18 cellular contexts compared by ENCODE assay signal in the genomic region with DNA sequence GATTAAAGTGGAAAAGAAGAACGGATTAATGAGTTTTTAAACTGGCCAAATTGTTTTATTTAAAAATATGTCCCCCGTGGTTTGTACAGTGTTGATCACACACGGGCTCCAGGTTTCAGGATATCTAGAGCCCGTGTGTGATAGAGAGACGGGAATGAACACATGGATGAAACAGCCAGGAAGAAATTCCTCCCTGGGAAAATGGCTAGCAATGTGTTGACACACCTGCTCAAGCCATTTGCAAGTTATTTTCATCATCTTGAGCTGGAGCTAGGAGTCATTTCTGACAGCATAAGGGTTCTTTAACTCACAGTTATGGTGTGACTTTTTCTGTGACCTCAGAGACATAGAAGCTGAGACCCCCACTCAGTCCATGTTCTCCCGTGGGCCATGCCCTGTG.
A peak's percentile ranks its signal among the peaks of the same experiment; 100 is the strongest.
DNase-seq lines count a peak whose midpoint lies in the region; ATAC-seq and TF ChIP-seq lines count a peak whose summit lies in the region.
"Had no signal": no experiment of that assay in that cellular context is flagged by ENCODE, and none has a peak within 500 bp of the region (broad histone marks: within the 10 kb centered on the region; RNA-seq: fewer than 3 reads in every experiment).

No MANE protein-coding gene starts in this region.

- intact Hi-C loops in ascending aorta (cut with DNase I) (no loop called here), stomach (cut with DNase I; ENCODE audit: low total_unique reads) (no loop called here)

- no peak for TF ChIP-seq EP300 in stomach (IDR thresholded peaks at IDR 0.05)

- peaks cover 13 to 26% of the 10 kb centered on the region in 2 experiments for H3K4me1 Mint-ChIP-seq in H9

- H2BK15ac ChIP-seq in H9 (ENCODE audit: low read depth, low read length): no peak overlapping the region

- DNase-seq in H9 (no peak), ascending aorta (ENCODE audit: low spot score in 2 of 2) (no peak), stomach (no peak), HuH-7 (ENCODE audit: low spot score) (no peak), SIG-M5 treated with dmso at 0.1 percent for 504 hours (lab: John Stamatoyannopoulos, UW; ENCODE audit: unreplicated experiment) (no peak)
- DNase-seq: activated naive CD8-positive, alpha-beta T cell treated with anti-CD3 and anti-CD28 coated beads for 36 hours; brain microvascular endothelial cell; erythroblast; H7; IMR-90; NCI-H2029; NCI-H446; T-helper 1 cell; WERI-Rb-1 had no signal

- no peak overlapping the region for H4K8ac ChIP-seq in H9 (replicated peaks; ENCODE audit: insufficient read length, low read depth, low read length)

- H3K56ac ChIP-seq in H9 (ENCODE audit: insufficient read length, low read depth, low read length): no peak overlapping the region

- H3K4me3 Mint-ChIP-seq in H9: no peak overlapping the region
- H3K4me3 Mint-ChIP-seq: activated naive CD8-positive, alpha-beta T cell treated with anti-CD3 and anti-CD28 coated beads for 36 hours; neural progenitor cell; stimulated activated naive CD8-positive, alpha-beta T cell treated with anti-CD3 and anti-CD28 coated beads, Interleukin-15, Interleukin-2, amounts not matched to agents 100 ng/mL and 50 ng/mL, for 24 hours had no signal

- no peak overlapping the region for H3K4ac ChIP-seq in H9 (ENCODE audit: low read depth, low read length)

- no peak overlapping the region for H3K18ac ChIP-seq in H9 (ENCODE audit: insufficient read length, low read depth, low read length)

- no peak overlapping the region for H2BK5ac ChIP-seq in H9 (ENCODE audit: insufficient read length, low read length)

- no peak for ATAC-seq in HG02571 (IDR thresholded peaks at IDR 0.05; ENCODE audit: unreplicated experiment)

- H3K4me3 ChIP-seq in ascending aorta (no peak overlapping the region), muscle layer of duodenum (ENCODE audit: low read depth in 1 of 2, low read length in 2 of 2) (no peak overlapping the region), stomach (no peak overlapping the region)
- H3K4me3 ChIP-seq: neural progenitor cell had no signal

- H3T11ph ChIP-seq in H9 (ENCODE audit: low read length): no peak overlapping the region

- no peaks in the 10 kb centered on the region for H3K27me3 Mint-ChIP-seq in H9 (ENCODE audit: low read depth)
- H3K27me3 Mint-ChIP-seq: activated naive CD8-positive, alpha-beta T cell treated with anti-CD3 and anti-CD28 coated beads for 36 hours; stimulated activated naive CD8-positive, alpha-beta T cell treated with anti-CD3 and anti-CD28 coated beads, Interleukin-15, Interleukin-2, amounts not matched to agents 100 ng/mL and 50 ng/mL, for 24 hours had no signal

- no peak for TF ChIP-seq POLR2A in stomach (IDR thresholded peaks at IDR 0.05)

- no peak overlapping the region for H2BK120ac ChIP-seq in H9 (ENCODE audit: low read depth, low read length, poor library complexity, severe bottlenecking)

- H2AFZ ChIP-seq in H9 (ENCODE audit: low read length): no peak overlapping the region
- H2AFZ ChIP-seq: neural progenitor cell had no signal

- no peak overlapping the region for H2BK20ac ChIP-seq in H9 (ENCODE audit: low read depth, low read length, poor library complexity, severe bottlenecking)

- H3K4me1 ChIP-seq in H9 (ENCODE audit: insufficient read depth, low read length): peaks cover 6% of the 10 kb centered on the region; the same call in 1 of the 2 replicates
- peaks cover 29 to 40% of the 10 kb centered on the region in 2 donors for H3K4me1 ChIP-seq in ascending aorta
- peaks cover 17 to 40% of the 10 kb centered on the region in 2 donors for H3K4me1 ChIP-seq in muscle layer of duodenum (ENCODE audit: control insufficient read depth in 1 of 2, insufficient read depth in 2 of 2, low read length in 2 of 2)
- peaks cover 39 to 63% (median 51%) of the 10 kb centered on the region in 4 donors for H3K4me1 ChIP-seq in stomach
- H3K4me1 ChIP-seq: neural progenitor cell had no signal

- H4K5ac ChIP-seq in H9 (ENCODE audit: insufficient read length, low read depth, low read length): no peak overlapping the region

- H3K36me3 Mint-ChIP-seq in H9 (ENCODE audit: insufficient read depth in 1 of 3, low read depth in 3 of 3): peaks cover 3 to 18% (median 5%) of the 10 kb centered on the region in 3 experiments; a peak in 6 of 7 replicates

- TF ChIP-seq CTCF in H9 (conservative IDR thresholded peaks at IDR 0.05) (no peak), ascending aorta (IDR thresholded peaks at IDR 0.05) (no peak), stomach (IDR thresholded peaks at IDR 0.05) (no peak)

- no peaks in the 10 kb centered on the region for H3K23me2 ChIP-seq in H9 (ENCODE audit: insufficient read length, low read depth, low read length, poor library complexity, severe bottlenecking)

- H3K9me3 ChIP-seq in H9 (ENCODE audit: control insufficient read depth, low read depth, low read length) (no peaks in the 10 kb centered on the region), ascending aorta (no peaks in the 10 kb centered on the region), muscle layer of duodenum (ENCODE audit: control insufficient read depth in 1 of 2, low read length in 2 of 2) (no peaks in the 10 kb centered on the region), stomach (no peaks in the 10 kb centered on the region)

- H3K27me3 ChIP-seq in H9 (ENCODE audit: insufficient read depth, low read length): no peaks in the 10 kb centered on the region
- no peaks in the 10 kb centered on the region for H3K27me3 ChIP-seq in ascending aorta
- H3K27me3 ChIP-seq in muscle layer of duodenum (ENCODE audit: low read depth, low read length): no peaks in the 10 kb centered on the region
- H3K27me3 ChIP-seq in stomach: no peaks in the 10 kb centered on the region
- H3K27me3 ChIP-seq: brain microvascular endothelial cell, neural progenitor cell had no signal

- no peak overlapping the region for H4K91ac ChIP-seq in H9 (ENCODE audit: insufficient read length, low read depth, low read length)

- no peaks in the 10 kb centered on the region for H4K20me1 ChIP-seq in H9 (ENCODE audit: control insufficient read depth, insufficient read depth, insufficient read length)

- H3K9ac ChIP-seq in H9 (ENCODE audit: extremely low read depth, insufficient read length, low read length): no peak overlapping the region
- H3K9ac ChIP-seq: neural progenitor cell had no signal

- no CpG with 5 or more reads among the region's 6 CpGs for WGBS in H9 (ENCODE audit: extremely low coverage, insufficient read length, low lambda C conversion rate)
- WGBS in stomach, 5 donors: 65 to 77% (median 69%) methylated on average over 6 of the region's 6 CpGs

- H3K27ac Mint-ChIP-seq in H9: peak overlapping the region in 2 of 3 experiments; percentile 20 to 63; a peak in 1 of 7 replicates
- H3K27ac Mint-ChIP-seq: activated naive CD8-positive, alpha-beta T cell treated with anti-CD3 and anti-CD28 coated beads for 36 hours; neural progenitor cell; stimulated activated naive CD8-positive, alpha-beta T cell treated with anti-CD3 and anti-CD28 coated beads, Interleukin-15, Interleukin-2, amounts not matched to agents 100 ng/mL and 50 ng/mL, for 24 hours had no signal

- no peak overlapping the region for H3K4me2 ChIP-seq in H9 (ENCODE audit: insufficient read depth, insufficient read length, low read length)
- H3K4me2 ChIP-seq: neural progenitor cell had no signal

- H3K36me3 ChIP-seq in ascending aorta: peaks cover 27 to 43% of the 10 kb centered on the region in 2 donors
- H3K36me3 ChIP-seq in muscle layer of duodenum (ENCODE audit: control insufficient read depth in 1 of 2, insufficient read depth in 2 of 2, low read length in 2 of 2): peaks cover 6 to 12% of the 10 kb centered on the region in 2 donors
- H3K36me3 ChIP-seq in stomach: peaks cover 25 to 45% (median 38%) of the 10 kb centered on the region in 4 donors
- H3K36me3 ChIP-seq: neural progenitor cell, WERI-Rb-1 had no signal

- H3K79me1 ChIP-seq in H9 (ENCODE audit: insufficient read depth, low read depth, low read length, poor library complexity, severe bottlenecking): peaks cover 3% of the 10 kb centered on the region

- H3K9me3 Mint-ChIP-seq in H9: no peaks in the 10 kb centered on the region; a peak in 1 of 5 replicates
- H3K9me3 Mint-ChIP-seq: activated naive CD8-positive, alpha-beta T cell treated with anti-CD3 and anti-CD28 coated beads for 36 hours; neural progenitor cell; stimulated activated naive CD8-positive, alpha-beta T cell treated with anti-CD3 and anti-CD28 coated beads, Interleukin-15, Interleukin-2, amounts not matched to agents 100 ng/mL and 50 ng/mL, for 24 hours had no signal

- H2BK12ac ChIP-seq in H9 (ENCODE audit: insufficient read length, low read depth, low read length): no peak overlapping the region

- H3K23ac ChIP-seq in H9 (ENCODE audit: insufficient read length, low read depth, low read length): no peak overlapping the region

- H3K14ac ChIP-seq in H9 (ENCODE audit: insufficient read depth, low read length): no peak overlapping the region

- H3K79me2 ChIP-seq in H9 (ENCODE audit: insufficient read depth, low read length): peaks cover 10% of the 10 kb centered on the region; the same call in 1 of the 2 replicates

- H2AK5ac ChIP-seq in H9 (ENCODE audit: insufficient read length, low read length): no peak overlapping the region

- no peak overlapping the region for H3K27ac ChIP-seq in H9 (ENCODE audit: insufficient read length, low read depth, low read length)
- peak overlapping the region; percentile 57 to 97 for H3K27ac ChIP-seq in ascending aorta
- H3K27ac ChIP-seq in muscle layer of duodenum (ENCODE audit: low read length): peak overlapping the region; percentile 33
- peak overlapping the region in 3 of 5 donors; percentile 20 to 98 (median 96) for H3K27ac ChIP-seq in stomach
- H3K27ac ChIP-seq: brain microvascular endothelial cell, neural progenitor cell, WERI-Rb-1 had no signal
